ENCODE assay signal across 1 cellular context in the genomic region with DNA sequence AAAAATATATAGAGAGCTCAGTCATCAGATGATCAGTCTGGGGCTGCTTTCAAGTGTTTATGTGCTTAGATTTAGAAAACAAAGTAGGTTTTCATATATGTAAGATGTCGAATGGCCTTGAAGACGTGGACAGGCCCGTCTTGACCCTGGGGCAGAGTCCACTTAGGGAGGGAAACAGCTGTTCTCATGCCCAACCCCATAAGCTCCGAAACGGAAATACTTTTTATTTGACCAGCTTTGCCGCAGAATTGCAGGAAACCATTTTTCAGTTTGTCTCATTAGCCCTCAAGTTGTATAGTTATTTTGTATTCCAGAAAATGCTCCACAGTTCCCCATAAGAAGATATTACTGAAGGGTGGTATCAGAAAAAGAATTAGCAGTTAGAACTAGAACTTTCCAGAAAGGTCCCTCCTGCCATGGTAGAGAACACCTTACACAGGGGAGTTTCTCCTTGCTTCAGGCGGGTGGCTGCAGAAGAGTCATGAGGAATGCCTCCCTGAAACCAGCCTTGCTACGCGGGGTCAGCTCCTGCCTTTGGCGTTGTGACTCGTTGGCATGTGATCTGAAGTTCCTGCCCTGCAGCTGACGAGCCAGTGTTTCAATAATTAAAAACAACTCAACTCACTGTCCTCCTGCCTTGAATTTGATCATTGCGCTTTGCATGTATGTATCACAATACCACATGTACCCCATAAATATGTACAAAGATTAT.
TF ChIP-seq lines count a peak whose summit lies in the region.

No MANE protein-coding gene starts in this region.

TF ChIP-seq in GM12878, 131 proteins besides CTCF, POLR2A, EP300 and RAD21 (continued from another document):
- TF ChIP-seq, protein P1, sequence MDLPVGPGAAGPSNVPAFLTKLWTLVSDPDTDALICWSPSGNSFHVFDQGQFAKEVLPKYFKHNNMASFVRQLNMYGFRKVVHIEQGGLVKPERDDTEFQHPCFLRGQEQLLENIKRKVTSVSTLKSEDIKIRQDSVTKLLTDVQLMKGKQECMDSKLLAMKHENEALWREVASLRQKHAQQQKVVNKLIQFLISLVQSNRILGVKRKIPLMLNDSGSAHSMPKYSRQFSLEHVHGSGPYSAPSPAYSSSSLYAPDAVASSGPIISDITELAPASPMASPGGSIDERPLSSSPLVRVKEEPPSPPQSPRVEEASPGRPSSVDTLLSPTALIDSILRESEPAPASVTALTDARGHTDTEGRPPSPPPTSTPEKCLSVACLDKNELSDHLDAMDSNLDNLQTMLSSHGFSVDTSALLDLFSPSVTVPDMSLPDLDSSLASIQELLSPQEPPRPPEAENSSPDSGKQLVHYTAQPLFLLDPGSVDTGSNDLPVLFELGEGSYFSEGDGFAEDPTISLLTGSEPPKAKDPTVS (IDR thresholded peaks at IDR 0.05; ENCODE audit: low read depth, low read length) = peak; percentile 94
- TF ChIP-seq GABPA (IDR thresholded peaks at IDR 0.05; ENCODE audit: low read depth) = 0 out of 2 replicates have a peak, but pooled peaks have one; percentile 11
- TF ChIP-seq ETV6 (conservative IDR thresholded peaks at IDR 0.05 in 1 of 2, IDR thresholded peaks at IDR 0.05 in 1 of 2; ENCODE audit: borderline replicate concordance in 1 of 2, low read depth in 1 of 2) = 0 out of 4 replicates have a peak, but pooled peaks of 1 of the 2 experiments have one; percentile 12
- no peak for TF ChIP-seq SREBF1 (IDR thresholded peaks at IDR 0.05; ENCODE audit: low read length)
- peak; percentile 66 for TF ChIP-seq RUNX3 (IDR thresholded peaks at IDR 0.05; ENCODE audit: low read length)
- TF ChIP-seq NR2F1 (conservative IDR thresholded peaks at IDR 0.05) = 0 out of 2 replicates have a peak, but pooled peaks have one; percentile 17
- 0 out of 2 replicates have a peak, but pooled peaks have one; percentile 18 for TF ChIP-seq GATAD2B (conservative IDR thresholded peaks at IDR 0.05; ENCODE audit: low read depth)
- TF ChIP-seq FOS (IDR thresholded peaks at IDR 0.05; ENCODE audit: borderline replicate concordance, extremely low read depth, insufficient read length) = no peak
- TF ChIP-seq SIN3A (IDR thresholded peaks at IDR 0.05; ENCODE audit: low read depth, low read length) = 0 out of 2 replicates have a peak, but pooled peaks have one; percentile 25
- no peak for TF ChIP-seq KAT2A (conservative IDR thresholded peaks at IDR 0.05; ENCODE audit: control insufficient read depth, low read depth, low read length)
- no peak for TF ChIP-seq PAX5 (IDR thresholded peaks at IDR 0.05; ENCODE audit: borderline replicate concordance, low read depth, low read length)
TF ChIP-seq in GM12878: peak in this region for 8.
